12 cellular contexts compared by ENCODE assay signal in the genomic region with DNA sequence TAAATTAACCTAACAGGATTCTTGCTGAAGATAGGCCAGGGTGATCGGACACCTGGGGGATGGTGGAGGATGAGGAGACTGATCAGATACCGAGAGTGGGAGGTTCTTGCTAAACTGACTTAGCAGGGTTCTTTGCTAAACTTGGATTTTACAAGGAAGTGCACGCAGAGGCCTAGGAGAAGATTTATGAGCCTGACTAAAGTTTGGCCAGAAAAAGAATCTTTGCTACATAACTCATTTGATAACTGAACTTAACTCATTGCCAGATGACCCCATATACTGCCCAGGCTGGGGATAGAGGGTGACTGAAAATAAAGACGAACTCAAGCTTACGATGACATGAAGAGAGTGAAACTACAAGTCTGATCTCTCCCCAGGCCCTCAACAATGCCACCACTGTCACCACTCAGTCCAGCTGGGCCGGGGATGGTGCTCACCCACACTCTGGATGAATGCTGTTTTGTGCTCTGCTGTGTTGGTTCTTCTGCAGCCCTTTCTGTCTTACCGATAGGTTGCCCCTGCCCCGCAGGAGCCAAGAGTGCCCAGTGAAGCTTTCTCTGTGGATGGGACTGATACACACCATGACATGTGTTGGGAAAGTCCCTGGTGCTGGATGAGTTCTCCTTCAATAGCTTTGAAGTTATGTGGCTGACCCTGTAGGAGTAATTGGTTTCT. TPM values are rescaled to one million over a fixed set of nuclear protein-coding genes. Genes with fewer than 3 reads are reported as not detected.
DNase-seq lines count a peak whose midpoint lies in the region; ATAC-seq and TF ChIP-seq lines count a peak whose summit lies in the region.
"Had no signal": no experiment of that assay in that cellular context is flagged by ENCODE, and none has a peak within 500 bp of the region (broad histone marks: within the 10 kb centered on the region; RNA-seq: fewer than 3 reads in every experiment).

No MANE protein-coding gene starts in this region.

- H3F3A ChIP-seq in smooth muscle cell (ENCODE audit: low read depth): peaks cover 56% of the 10 kb centered on the region

- peak overlapping the region; percentile 54 for H3K9ac ChIP-seq in smooth muscle cell (ENCODE audit: low read depth)

- H3K36me3 ChIP-seq in smooth muscle cell (ENCODE audit: low read depth): no peaks in the 10 kb centered on the region

- intact Hi-C loops in head of caudate nucleus (cut with DNase I): no loop called here

- H3K9me3 ChIP-seq in smooth muscle cell (replicated peaks; ENCODE audit: low read depth): no peaks in the 10 kb centered on the region

- 32% methylated on average over 8 of the region's 8 CpGs for WGBS in smooth muscle cell (ENCODE audit: low lambda C conversion rate)

- H3K4me1 ChIP-seq in smooth muscle cell (ENCODE audit: low read depth): peaks cover 46% of the 10 kb centered on the region

- H3K79me2 ChIP-seq in smooth muscle cell (ENCODE audit: low read depth): peaks cover 82% of the 10 kb centered on the region

- H3K4me3 ChIP-seq in smooth muscle cell: no peak overlapping the region

- H3K27ac ChIP-seq in smooth muscle cell (ENCODE audit: low read depth): peak overlapping the region; percentile 88

- no peaks in the 10 kb centered on the region for H3K27me3 ChIP-seq in smooth muscle cell (ENCODE audit: low read depth)

- peak overlapping the region; percentile 81 for H3K4me2 ChIP-seq in smooth muscle cell

- no peak overlapping the region for H2AFZ ChIP-seq in smooth muscle cell (ENCODE audit: low read depth)

- no peak for TF ChIP-seq CTCF in smooth muscle cell (IDR thresholded peaks at IDR 0.05; ENCODE audit: borderline replicate concordance, insufficient read depth, poor library complexity, severe bottlenecking)

- peaks cover 82% of the 10 kb centered on the region for H4K20me1 ChIP-seq in smooth muscle cell (ENCODE audit: low read depth)

- ATAC-seq in GM19463 (IDR thresholded peaks at IDR 0.05; ENCODE audit: unreplicated experiment) (peak; percentile 58), HG03571 (IDR thresholded peaks at IDR 0.05; ENCODE audit: unreplicated experiment) (no peak)

- DNase-seq in NOMO-1 treated with dmso at 0.1 percent for 144 hours (lab: John Stamatoyannopoulos, UW; ENCODE audit: unreplicated experiment) (peak; percentile 45), head of caudate nucleus (peak; percentile 69 to 94 (median 86)), smooth muscle cell (lab: John Stamatoyannopoulos, UW; ENCODE audit: unreplicated experiment) (no peak), GM03348 (ENCODE audit: low spot score) (no peak), KG1 (lab: John Stamatoyannopoulos, UW) (no peak), NK-92 (lab: John Stamatoyannopoulos, UW; ENCODE audit: unreplicated experiment) (no peak)
- DNase-seq: activated gamma-delta T cell treated with Interleukin-2 at 50 U/mL for 16 hours, DMS79 treated with DMSO at 0.1 percent for 48 hours, erythroblast, NCI-H2171 had no signal

RNA-seq across cellular contexts. Expression of a gene that starts 29.0 kb away (rescaled TPM):
- 150 and 156 TPM in 2 replicates for total RNA-seq in smooth muscle cell
- 45.7 and 79.1 TPM in 2 replicates for polyA plus RNA-seq in smooth muscle cell

Comparison
In these comparisons a context has a peak if more than half of its experiments do, and no peak if none do; other contexts are left out.
1. DNase-seq: peak in NOMO-1 treated with dmso at 0.1 percent for 144 hours (single experiment) and head of caudate nucleus (42 of 42); none in smooth muscle cell (single experiment), GM03348 (single experiment), KG1 (single experiment) and NK-92 (single experiment).